1 cellular context compared by ENCODE assay signal in the genomic region with DNA sequence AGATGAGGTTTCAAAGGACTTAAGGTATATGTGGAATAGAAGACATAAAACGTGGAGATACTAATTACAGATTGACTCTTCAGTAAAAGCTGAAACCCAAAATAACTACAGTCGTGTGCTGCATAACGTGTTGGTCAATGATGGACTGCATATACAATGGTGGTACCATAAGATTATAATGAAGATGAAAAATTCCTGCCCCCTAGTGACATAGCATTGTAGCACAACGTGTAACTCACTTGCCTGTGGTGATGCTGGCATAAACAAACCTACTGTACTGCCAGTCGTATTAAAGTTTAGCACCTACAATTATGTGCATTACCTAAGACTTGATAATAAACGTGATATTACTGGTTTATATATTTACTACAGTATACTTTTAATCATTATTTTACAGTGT.
TF ChIP-seq lines count a peak whose summit lies in the region.

No MANE protein-coding gene starts in this region.

TF ChIP-seq in SK-N-SH treated with all-trans-retinoic acid at 6 μM for 48 hours, 23 proteins besides CTCF, POLR2A, EP300 and RAD21 (continued from another document):
- TF ChIP-seq, protein P1, sequence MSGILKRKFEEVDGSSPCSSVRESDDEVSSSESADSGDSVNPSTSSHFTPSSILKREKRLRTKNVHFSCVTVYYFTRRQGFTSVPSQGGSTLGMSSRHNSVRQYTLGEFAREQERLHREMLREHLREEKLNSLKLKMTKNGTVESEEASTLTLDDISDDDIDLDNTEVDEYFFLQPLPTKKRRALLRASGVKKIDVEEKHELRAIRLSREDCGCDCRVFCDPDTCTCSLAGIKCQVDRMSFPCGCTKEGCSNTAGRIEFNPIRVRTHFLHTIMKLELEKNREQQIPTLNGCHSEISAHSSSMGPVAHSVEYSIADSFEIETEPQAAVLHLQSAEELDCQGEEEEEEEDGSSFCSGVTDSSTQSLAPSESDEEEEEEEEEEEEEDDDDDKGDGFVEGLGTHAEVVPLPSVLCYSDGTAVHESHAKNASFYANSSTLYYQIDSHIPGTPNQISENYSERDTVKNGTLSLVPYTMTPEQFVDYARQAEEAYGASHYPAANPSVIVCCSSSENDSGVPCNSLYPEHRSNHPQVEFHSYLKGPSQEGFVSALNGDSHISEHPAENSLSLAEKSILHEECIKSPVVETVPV (CRISPR knock-in tag; IDR thresholded peaks at IDR 0.05): no peak
